ENCODE assay signal across 7 cellular contexts in the genomic region with DNA sequence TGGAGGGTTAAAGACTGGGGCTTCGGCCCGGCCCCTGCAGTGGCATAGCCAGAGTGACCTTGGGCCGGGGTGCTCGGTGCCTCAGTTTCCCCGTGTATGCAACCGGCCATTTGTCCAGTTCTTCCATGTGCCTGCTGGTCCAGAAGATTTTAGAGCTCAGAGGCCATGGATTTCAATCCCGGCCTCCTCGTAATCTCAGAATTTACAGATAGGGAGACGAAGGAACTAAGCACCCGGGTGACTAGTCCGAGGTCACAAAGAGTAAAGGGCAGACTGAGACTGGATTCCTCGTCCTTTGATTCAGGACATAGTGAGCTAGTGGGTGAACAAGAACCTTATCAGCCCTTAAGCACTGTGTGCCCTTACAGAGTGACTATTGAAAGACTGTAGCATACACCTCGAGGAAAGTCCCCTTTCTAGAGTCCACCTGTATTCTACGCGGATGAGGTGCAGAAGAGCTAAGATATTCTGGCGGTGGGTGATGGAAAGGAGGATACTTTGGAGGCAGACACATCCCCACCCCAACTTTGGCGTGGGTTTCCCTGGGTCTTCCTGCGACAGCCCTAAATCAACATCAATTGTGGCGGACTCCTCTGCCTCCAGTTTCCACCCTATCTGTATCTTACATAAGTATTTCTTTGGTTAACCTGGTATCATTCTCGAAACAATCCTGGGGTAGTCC. TPM values are rescaled to one million over a fixed set of nuclear protein-coding genes. Genes with fewer than 3 reads are reported as not detected.
DNase-seq lines count a peak whose midpoint lies in the region; ATAC-seq, FAIRE-seq and TF ChIP-seq lines count a peak whose summit lies in the region.

No MANE protein-coding gene starts in this region.

- H3K36me3 ChIP-seq in SK-N-MC (ENCODE audit: insufficient read depth, low read length) = peaks cover 8% of the 10 kb centered on the region; the same call in 1 of the 2 replicates
- peaks cover 7% of the 10 kb centered on the region for H3K36me3 ChIP-seq in neural cell (ENCODE audit: insufficient read depth, low read length)

- H3K27ac ChIP-seq in SK-N-MC (no peak overlapping the region), epithelial cell of prostate (peak overlapping the region; percentile 72), neural cell (ENCODE audit: low read length) (peak overlapping the region; percentile 48)

- no peaks in the 10 kb centered on the region for H3K9me2 ChIP-seq in neural cell (ENCODE audit: insufficient read depth, low read length)

- no peaks in the 10 kb centered on the region for H3K9me3 Mint-ChIP-seq in HFFc6

- peaks cover 12% of the 10 kb centered on the region; the same call in 1 of the 2 replicates for H3K36me3 Mint-ChIP-seq in HFFc6 (ENCODE audit: low read depth)

- DNase-seq in HFFc6 = no peak
- no peak for DNase-seq in SK-N-MC (ENCODE audit: low read depth, low spot score)
- no peak for DNase-seq in epithelial cell of prostate (ENCODE audit: low read depth, low spot score)
- no peak for DNase-seq in HTR-8/SVneo (ENCODE audit: insufficient read length, low spot score)
- no peak for DNase-seq in DMS114 treated with DMSO at 0.1 percent for 48 hours (lab: John Stamatoyannopoulos, UW; ENCODE audit: unreplicated experiment)

- peaks cover 33% of the 10 kb centered on the region for H3K79me2 ChIP-seq in neural cell (replicated peaks; ENCODE audit: insufficient read depth, low read length)

- H2AFZ ChIP-seq in neural cell (ENCODE audit: low read depth, low read length) = peak overlapping the region; percentile 96

- no peak for TF ChIP-seq RAD21 in neural cell (conservative IDR thresholded peaks at IDR 0.05)

- H3K4me2 ChIP-seq in neural cell (ENCODE audit: low read length) = peak overlapping the region; percentile 41

- H3K9me3 ChIP-seq in SK-N-MC (ENCODE audit: low read depth, low read length) = no peaks in the 10 kb centered on the region
- H3K9me3 ChIP-seq in neural cell (ENCODE audit: low read length) = no peaks in the 10 kb centered on the region

- ATAC-seq in HG03135 (IDR thresholded peaks at IDR 0.05; ENCODE audit: unreplicated experiment) = no peak

- no peak for TF ChIP-seq EP300 in neural cell (conservative IDR thresholded peaks at IDR 0.05; ENCODE audit: poor library complexity, severe bottlenecking)

- TF ChIP-seq CTCF in HFFc6 (IDR thresholded peaks at IDR 0.05) = no peak
- no peak for TF ChIP-seq CTCF in neural cell (IDR thresholded peaks at IDR 0.05; ENCODE audit: poor library complexity, severe bottlenecking)

- H3K4me3 Mint-ChIP-seq in HFFc6 = peak overlapping the region; percentile 99

- H3K27ac Mint-ChIP-seq in HFFc6 = peak overlapping the region; percentile 81

- H3K9ac ChIP-seq in SK-N-MC (ENCODE audit: insufficient read length) = peak overlapping the region; percentile 79
- H3K9ac ChIP-seq in neural cell (ENCODE audit: low read length) = peak overlapping the region; percentile 75

- H3K27me3 ChIP-seq in neural cell (ENCODE audit: insufficient read depth, low read depth, low read length) = no peaks in the 10 kb centered on the region

- H3K27me3 Mint-ChIP-seq in HFFc6 (ENCODE audit: insufficient read depth) = no peaks in the 10 kb centered on the region; the same call in 1 of the 2 replicates

- H3F3A ChIP-seq in neural cell (ENCODE audit: insufficient read depth, low read length, poor library complexity, severe bottlenecking) = no peaks in the 10 kb centered on the region

- H3K4me1 Mint-ChIP-seq in HFFc6 (ENCODE audit: low read depth) = peaks cover 72% of the 10 kb centered on the region

- no peak for FAIRE-seq in HTR-8/SVneo (lab: Jason Lieb, UNC)

- H3K4me3 ChIP-seq in SK-N-MC = peak overlapping the region; percentile 84
- peak overlapping the region; percentile 83 for H3K4me3 ChIP-seq in neural cell (ENCODE audit: low read length)

- no peaks in the 10 kb centered on the region for H4K20me1 ChIP-seq in neural cell (ENCODE audit: insufficient read depth)

TF ChIP-seq in neural cell, 6 proteins besides CTCF, POLR2A, EP300 and RAD21:
- no peak for TF ChIP-seq POLR2AphosphoS5 (IDR thresholded peaks at IDR 0.05)
- no peak for TF ChIP-seq MXI1 (conservative IDR thresholded peaks at IDR 0.05; ENCODE audit: poor library complexity, severe bottlenecking)
- no peak for TF ChIP-seq TAF1 (IDR thresholded peaks at IDR 0.05; ENCODE audit: low read depth)
- no peak for TF ChIP-seq EZH2 (IDR thresholded peaks at IDR 0.05; ENCODE audit: borderline replicate concordance, insufficient read depth, low read length, poor library complexity, severe bottlenecking)
- TF ChIP-seq, protein P1, sequence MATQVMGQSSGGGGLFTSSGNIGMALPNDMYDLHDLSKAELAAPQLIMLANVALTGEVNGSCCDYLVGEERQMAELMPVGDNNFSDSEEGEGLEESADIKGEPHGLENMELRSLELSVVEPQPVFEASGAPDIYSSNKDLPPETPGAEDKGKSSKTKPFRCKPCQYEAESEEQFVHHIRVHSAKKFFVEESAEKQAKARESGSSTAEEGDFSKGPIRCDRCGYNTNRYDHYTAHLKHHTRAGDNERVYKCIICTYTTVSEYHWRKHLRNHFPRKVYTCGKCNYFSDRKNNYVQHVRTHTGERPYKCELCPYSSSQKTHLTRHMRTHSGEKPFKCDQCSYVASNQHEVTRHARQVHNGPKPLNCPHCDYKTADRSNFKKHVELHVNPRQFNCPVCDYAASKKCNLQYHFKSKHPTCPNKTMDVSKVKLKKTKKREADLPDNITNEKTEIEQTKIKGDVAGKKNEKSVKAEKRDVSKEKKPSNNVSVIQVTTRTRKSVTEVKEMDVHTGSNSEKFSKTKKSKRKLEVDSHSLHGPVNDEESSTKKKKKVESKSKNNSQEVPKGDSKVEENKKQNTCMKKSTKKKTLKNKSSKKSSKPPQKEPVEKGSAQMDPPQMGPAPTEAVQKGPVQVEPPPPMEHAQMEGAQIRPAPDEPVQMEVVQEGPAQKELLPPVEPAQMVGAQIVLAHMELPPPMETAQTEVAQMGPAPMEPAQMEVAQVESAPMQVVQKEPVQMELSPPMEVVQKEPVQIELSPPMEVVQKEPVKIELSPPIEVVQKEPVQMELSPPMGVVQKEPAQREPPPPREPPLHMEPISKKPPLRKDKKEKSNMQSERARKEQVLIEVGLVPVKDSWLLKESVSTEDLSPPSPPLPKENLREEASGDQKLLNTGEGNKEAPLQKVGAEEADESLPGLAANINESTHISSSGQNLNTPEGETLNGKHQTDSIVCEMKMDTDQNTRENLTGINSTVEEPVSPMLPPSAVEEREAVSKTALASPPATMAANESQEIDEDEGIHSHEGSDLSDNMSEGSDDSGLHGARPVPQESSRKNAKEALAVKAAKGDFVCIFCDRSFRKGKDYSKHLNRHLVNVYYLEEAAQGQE (IDR thresholded peaks at IDR 0.05; ENCODE audit: borderline replicate concordance) = no peak
- TF ChIP-seq SMC3 (conservative IDR thresholded peaks at IDR 0.05; ENCODE audit: poor library complexity) = no peak
TF ChIP-seq in neural cell: peak in this region for 0.

RNA-seq across cellular contexts. Expression of gene SLC31A1, which starts 0.6 kb away (rescaled TPM):
- 10 to 100 TPM; 31.8 to 39.6 (median 36.7) TPM for total RNA-seq in HFFc6 (2021; fragmentation: NEBNext Ultra II Directional; extraction: Animal tissue kit (Norgen Biotek cat#: 25700))
- polyA plus RNA-seq in neural cell = 7.0 and 7.4 TPM in 2 replicates
- 8.0 and 10.1 TPM in 2 replicates for polyA minus RNA-seq in neural cell

RNA-seq across cellular contexts. Expression of gene FKBP15, which starts 0.9 kb away (rescaled TPM):
- 10 to 100 TPM; 25.2 to 29.8 (median 28.0) TPM for total RNA-seq in HFFc6 (2021; fragmentation: NEBNext Ultra II Directional; extraction: Animal tissue kit (Norgen Biotek cat#: 25700))
- 11.2 and 12.1 TPM in 2 replicates for polyA plus RNA-seq in neural cell
- polyA minus RNA-seq in neural cell = 24.1 and 25.4 TPM in 2 replicates

RNA-seq across cellular contexts. Expression of gene CDC26, which starts 53.4 kb away (rescaled TPM):
- 10 to 100 TPM; 27.9 to 37.3 (median 32.9) TPM for total RNA-seq in HFFc6 (2021; fragmentation: NEBNext Ultra II Directional; extraction: Animal tissue kit (Norgen Biotek cat#: 25700))
- polyA plus RNA-seq in neural cell = 64.8 and 88.0 TPM in 2 replicates
- 27.1 and 28.5 TPM in 2 replicates for polyA minus RNA-seq in neural cell

RNA-seq across cellular contexts. Expression of gene PRPF4, which starts 53.5 kb away (rescaled TPM):
- 10 to 100 TPM; 24.5 to 32.8 (median 29.4) TPM for total RNA-seq in HFFc6 (2021; fragmentation: NEBNext Ultra II Directional; extraction: Animal tissue kit (Norgen Biotek cat#: 25700))
- polyA plus RNA-seq in neural cell = 24.3 and 27.4 TPM in 2 replicates
- polyA minus RNA-seq in neural cell = 22.9 and 28.9 TPM in 2 replicates
